In the genomic region with DNA sequence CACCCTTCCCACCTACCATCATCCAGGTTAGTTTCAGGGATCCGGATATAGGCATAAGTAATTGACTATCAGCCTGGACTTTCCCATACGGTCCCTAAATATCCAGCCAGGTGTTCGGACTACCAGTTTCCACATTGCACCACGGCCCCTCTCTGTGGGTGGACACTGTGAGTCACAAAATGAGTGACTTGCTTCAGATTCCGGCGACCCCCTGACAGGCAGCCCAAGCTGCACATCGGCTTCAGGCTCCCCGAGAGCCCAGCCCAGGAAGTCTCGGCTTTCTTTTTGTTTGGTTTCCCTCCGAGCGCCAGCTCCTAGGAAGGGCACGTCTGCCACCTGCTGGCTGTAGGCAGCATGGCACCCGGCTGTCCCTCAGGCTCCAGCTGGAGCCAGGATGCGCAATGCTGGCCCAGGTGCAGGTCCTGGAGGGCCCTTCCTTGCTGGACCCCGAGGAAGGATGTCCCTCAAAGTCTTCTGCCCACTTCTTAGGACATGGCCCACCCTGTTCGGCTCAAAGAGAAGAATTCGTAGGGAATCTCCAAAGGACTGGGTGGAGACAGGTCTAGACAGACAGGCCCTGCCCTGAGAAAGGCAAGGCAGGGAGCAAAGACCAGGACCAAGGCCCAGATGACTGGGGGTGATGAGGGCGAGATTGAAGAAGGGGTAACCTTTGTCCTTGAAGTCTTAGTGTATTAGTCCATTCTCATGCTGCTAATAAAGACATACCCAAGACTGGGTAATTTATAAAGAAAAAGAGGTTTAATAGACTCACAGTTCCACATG, we compare ENCODE assay signal across 1 cellular context.
TF ChIP-seq lines count a peak whose summit lies in the region.

No MANE protein-coding gene starts in this region.

TF ChIP-seq in HepG2, 621 proteins besides CTCF, POLR2A, EP300 and RAD21 (continued from another document and continues in another):
- TF ChIP-seq, protein P1, sequence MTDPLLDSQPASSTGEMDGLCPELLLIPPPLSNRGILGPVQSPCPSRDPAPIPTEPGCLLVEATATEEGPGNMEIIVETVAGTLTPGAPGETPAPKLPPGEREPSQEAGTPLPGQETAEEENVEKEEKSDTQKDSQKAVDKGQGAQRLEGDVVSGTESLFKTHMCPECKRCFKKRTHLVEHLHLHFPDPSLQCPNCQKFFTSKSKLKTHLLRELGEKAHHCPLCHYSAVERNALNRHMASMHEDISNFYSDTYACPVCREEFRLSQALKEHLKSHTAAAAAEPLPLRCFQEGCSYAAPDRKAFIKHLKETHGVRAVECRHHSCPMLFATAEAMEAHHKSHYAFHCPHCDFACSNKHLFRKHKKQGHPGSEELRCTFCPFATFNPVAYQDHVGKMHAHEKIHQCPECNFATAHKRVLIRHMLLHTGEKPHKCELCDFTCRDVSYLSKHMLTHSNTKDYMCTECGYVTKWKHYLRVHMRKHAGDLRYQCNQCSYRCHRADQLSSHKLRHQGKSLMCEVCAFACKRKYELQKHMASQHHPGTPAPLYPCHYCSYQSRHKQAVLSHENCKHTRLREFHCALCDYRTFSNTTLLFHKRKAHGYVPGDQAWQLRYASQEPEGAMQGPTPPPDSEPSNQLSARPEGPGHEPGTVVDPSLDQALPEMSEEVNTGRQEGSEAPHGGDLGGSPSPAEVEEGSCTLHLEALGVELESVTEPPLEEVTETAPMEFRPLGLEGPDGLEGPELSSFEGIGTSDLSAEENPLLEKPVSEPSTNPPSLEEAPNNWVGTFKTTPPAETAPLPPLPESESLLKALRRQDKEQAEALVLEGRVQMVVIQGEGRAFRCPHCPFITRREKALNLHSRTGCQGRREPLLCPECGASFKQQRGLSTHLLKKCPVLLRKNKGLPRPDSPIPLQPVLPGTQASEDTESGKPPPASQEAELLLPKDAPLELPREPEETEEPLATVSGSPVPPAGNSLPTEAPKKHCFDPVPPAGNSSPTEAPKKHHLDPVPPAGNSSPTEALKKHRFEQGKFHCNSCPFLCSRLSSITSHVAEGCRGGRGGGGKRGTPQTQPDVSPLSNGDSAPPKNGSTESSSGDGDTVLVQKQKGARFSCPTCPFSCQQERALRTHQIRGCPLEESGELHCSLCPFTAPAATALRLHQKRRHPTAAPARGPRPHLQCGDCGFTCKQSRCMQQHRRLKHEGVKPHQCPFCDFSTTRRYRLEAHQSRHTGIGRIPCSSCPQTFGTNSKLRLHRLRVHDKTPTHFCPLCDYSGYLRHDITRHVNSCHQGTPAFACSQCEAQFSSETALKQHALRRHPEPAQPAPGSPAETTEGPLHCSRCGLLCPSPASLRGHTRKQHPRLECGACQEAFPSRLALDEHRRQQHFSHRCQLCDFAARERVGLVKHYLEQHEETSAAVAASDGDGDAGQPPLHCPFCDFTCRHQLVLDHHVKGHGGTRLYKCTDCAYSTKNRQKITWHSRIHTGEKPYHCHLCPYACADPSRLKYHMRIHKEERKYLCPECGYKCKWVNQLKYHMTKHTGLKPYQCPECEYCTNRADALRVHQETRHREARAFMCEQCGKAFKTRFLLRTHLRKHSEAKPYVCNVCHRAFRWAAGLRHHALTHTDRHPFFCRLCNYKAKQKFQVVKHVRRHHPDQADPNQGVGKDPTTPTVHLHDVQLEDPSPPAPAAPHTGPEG (CRISPR knock-in tag; IDR thresholded peaks at IDR 0.05), result no peak
- TF ChIP-seq, protein P2, sequence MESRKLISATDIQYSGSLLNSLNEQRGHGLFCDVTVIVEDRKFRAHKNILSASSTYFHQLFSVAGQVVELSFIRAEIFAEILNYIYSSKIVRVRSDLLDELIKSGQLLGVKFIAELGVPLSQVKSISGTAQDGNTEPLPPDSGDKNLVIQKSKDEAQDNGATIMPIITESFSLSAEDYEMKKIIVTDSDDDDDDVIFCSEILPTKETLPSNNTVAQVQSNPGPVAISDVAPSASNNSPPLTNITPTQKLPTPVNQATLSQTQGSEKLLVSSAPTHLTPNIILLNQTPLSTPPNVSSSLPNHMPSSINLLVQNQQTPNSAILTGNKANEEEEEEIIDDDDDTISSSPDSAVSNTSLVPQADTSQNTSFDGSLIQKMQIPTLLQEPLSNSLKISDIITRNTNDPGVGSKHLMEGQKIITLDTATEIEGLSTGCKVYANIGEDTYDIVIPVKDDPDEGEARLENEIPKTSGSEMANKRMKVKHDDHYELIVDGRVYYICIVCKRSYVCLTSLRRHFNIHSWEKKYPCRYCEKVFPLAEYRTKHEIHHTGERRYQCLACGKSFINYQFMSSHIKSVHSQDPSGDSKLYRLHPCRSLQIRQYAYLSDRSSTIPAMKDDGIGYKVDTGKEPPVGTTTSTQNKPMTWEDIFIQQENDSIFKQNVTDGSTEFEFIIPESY (CRISPR knock-in tag; IDR thresholded peaks at IDR 0.05), result 0 out of 2 replicates have a peak, but pooled peaks have one; percentile 30
- no peak for TF ChIP-seq ZFP37 (CRISPR knock-in tag; IDR thresholded peaks at IDR 0.05; ENCODE audit: borderline replicate concordance)
- TF ChIP-seq, protein P3, sequence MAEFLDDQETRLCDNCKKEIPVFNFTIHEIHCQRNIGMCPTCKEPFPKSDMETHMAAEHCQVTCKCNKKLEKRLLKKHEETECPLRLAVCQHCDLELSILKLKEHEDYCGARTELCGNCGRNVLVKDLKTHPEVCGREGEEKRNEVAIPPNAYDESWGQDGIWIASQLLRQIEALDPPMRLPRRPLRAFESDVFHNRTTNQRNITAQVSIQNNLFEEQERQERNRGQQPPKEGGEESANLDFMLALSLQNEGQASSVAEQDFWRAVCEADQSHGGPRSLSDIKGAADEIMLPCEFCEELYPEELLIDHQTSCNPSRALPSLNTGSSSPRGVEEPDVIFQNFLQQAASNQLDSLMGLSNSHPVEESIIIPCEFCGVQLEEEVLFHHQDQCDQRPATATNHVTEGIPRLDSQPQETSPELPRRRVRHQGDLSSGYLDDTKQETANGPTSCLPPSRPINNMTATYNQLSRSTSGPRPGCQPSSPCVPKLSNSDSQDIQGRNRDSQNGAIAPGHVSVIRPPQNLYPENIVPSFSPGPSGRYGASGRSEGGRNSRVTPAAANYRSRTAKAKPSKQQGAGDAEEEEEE (CRISPR knock-in tag; IDR thresholded peaks at IDR 0.05; ENCODE audit: borderline replicate concordance), result no peak
- TF ChIP-seq KDM2A (CRISPR knock-in tag; IDR thresholded peaks at IDR 0.05; ENCODE audit: borderline replicate concordance, low read depth), result peak; percentile 58; the same call in 1 of the 2 replicates
- TF ChIP-seq, protein P4, sequence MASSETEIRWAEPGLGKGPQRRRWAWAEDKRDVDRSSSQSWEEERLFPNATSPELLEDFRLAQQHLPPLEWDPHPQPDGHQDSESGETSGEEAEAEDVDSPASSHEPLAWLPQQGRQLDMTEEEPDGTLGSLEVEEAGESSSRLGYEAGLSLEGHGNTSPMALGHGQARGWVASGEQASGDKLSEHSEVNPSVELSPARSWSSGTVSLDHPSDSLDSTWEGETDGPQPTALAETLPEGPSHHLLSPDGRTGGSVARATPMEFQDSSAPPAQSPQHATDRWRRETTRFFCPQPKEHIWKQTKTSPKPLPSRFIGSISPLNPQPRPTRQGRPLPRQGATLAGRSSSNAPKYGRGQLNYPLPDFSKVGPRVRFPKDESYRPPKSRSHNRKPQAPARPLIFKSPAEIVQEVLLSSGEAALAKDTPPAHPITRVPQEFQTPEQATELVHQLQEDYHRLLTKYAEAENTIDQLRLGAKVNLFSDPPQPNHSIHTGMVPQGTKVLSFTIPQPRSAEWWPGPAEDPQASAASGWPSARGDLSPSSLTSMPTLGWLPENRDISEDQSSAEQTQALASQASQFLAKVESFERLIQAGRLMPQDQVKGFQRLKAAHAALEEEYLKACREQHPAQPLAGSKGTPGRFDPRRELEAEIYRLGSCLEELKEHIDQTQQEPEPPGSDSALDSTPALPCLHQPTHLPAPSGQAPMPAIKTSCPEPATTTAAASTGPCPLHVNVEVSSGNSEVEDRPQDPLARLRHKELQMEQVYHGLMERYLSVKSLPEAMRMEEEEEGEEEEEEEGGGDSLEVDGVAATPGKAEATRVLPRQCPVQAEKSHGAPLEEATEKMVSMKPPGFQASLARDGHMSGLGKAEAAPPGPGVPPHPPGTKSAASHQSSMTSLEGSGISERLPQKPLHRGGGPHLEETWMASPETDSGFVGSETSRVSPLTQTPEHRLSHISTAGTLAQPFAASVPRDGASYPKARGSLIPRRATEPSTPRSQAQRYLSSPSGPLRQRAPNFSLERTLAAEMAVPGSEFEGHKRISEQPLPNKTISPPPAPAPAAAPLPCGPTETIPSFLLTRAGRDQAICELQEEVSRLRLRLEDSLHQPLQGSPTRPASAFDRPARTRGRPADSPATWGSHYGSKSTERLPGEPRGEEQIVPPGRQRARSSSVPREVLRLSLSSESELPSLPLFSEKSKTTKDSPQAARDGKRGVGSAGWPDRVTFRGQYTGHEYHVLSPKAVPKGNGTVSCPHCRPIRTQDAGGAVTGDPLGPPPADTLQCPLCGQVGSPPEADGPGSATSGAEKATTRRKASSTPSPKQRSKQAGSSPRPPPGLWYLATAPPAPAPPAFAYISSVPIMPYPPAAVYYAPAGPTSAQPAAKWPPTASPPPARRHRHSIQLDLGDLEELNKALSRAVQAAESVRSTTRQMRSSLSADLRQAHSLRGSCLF (CRISPR knock-in tag; IDR thresholded peaks at IDR 0.05; ENCODE audit: borderline replicate concordance), result no peak
- no peak for TF ChIP-seq SIX4 (CRISPR knock-in tag; IDR thresholded peaks at IDR 0.05)
- TF ChIP-seq ZNF589 (CRISPR knock-in tag; conservative IDR thresholded peaks at IDR 0.05), result no peak
- TF ChIP-seq HES4 (CRISPR knock-in tag; IDR thresholded peaks at IDR 0.05; ENCODE audit: borderline replicate concordance), result no peak
- TF ChIP-seq, protein P5, sequence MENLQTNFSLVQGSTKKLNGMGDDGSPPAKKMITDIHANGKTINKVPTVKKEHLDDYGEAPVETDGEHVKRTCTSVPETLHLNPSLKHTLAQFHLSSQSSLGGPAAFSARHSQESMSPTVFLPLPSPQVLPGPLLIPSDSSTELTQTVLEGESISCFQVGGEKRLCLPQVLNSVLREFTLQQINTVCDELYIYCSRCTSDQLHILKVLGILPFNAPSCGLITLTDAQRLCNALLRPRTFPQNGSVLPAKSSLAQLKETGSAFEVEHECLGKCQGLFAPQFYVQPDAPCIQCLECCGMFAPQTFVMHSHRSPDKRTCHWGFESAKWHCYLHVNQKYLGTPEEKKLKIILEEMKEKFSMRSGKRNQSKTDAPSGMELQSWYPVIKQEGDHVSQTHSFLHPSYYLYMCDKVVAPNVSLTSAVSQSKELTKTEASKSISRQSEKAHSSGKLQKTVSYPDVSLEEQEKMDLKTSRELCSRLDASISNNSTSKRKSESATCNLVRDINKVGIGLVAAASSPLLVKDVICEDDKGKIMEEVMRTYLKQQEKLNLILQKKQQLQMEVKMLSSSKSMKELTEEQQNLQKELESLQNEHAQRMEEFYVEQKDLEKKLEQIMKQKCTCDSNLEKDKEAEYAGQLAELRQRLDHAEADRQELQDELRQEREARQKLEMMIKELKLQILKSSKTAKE (CRISPR knock-in tag; IDR thresholded peaks at IDR 0.05; ENCODE audit: borderline replicate concordance), result no peak
- peak; percentile 69 for TF ChIP-seq SALL1 (CRISPR knock-in tag; IDR thresholded peaks at IDR 0.05)
- TF ChIP-seq SP140L (CRISPR knock-in tag; IDR thresholded peaks at IDR 0.05; ENCODE audit: borderline replicate concordance), result no peak
- TF ChIP-seq ZNF224 (CRISPR knock-in tag; IDR thresholded peaks at IDR 0.05), result no peak
- no peak for TF ChIP-seq SMARCC2 (IDR thresholded peaks at IDR 0.05)
- TF ChIP-seq NRL (CRISPR knock-in tag; IDR thresholded peaks at IDR 0.05; ENCODE audit: borderline replicate concordance), result peak; percentile 61; the same call in 1 of the 2 replicates
- no peak for TF ChIP-seq MEIS1 (CRISPR knock-in tag; IDR thresholded peaks at IDR 0.05; ENCODE audit: borderline replicate concordance)
- no peak for TF ChIP-seq ZNF282 (IDR thresholded peaks at IDR 0.05; ENCODE audit: partially characterized antibody)
- TF ChIP-seq RORA (CRISPR knock-in tag; IDR thresholded peaks at IDR 0.05), result no peak
- no peak for TF ChIP-seq ZNF326 (CRISPR knock-in tag; IDR thresholded peaks at IDR 0.05; ENCODE audit: borderline replicate concordance)
- no peak for TF ChIP-seq GTF2F1 (IDR thresholded peaks at IDR 0.05; ENCODE audit: low read length)
- no peak for TF ChIP-seq ARNTL (CRISPR knock-in tag; IDR thresholded peaks at IDR 0.05)
- no peak for TF ChIP-seq AKAP8 (CRISPR knock-in tag; IDR thresholded peaks at IDR 0.05)
- no peak for TF ChIP-seq ZNF317 (CRISPR knock-in tag; IDR thresholded peaks at IDR 0.05)
- TF ChIP-seq XRCC5 (optimal IDR thresholded peaks at IDR 0.05; ENCODE audit: low read length), result peak; percentile 84
- TF ChIP-seq PHF21A (CRISPR knock-in tag; IDR thresholded peaks at IDR 0.05), result no peak
- TF ChIP-seq, protein P6, sequence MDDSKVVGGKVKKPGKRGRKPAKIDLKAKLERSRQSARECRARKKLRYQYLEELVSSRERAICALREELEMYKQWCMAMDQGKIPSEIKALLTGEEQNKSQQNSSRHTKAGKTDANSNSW (CRISPR knock-in tag; IDR thresholded peaks at IDR 0.05; ENCODE audit: borderline replicate concordance), result no peak
- no peak for TF ChIP-seq ZMAT3 (CRISPR knock-in tag; conservative IDR thresholded peaks at IDR 0.05)
- TF ChIP-seq ZNF256 (CRISPR knock-in tag; conservative IDR thresholded peaks at IDR 0.05), result no peak
- peak; percentile 13; the same call in 1 of the 2 replicates for TF ChIP-seq FOSL2 (CRISPR knock-in tag; IDR thresholded peaks at IDR 0.05)
- no peak for TF ChIP-seq YEATS2 (CRISPR knock-in tag; IDR thresholded peaks at IDR 0.05; ENCODE audit: borderline replicate concordance)
- no peak for TF ChIP-seq POLR2G (IDR thresholded peaks at IDR 0.05; ENCODE audit: low read depth, low read length)
- TF ChIP-seq ZSCAN21 (CRISPR knock-in tag; IDR thresholded peaks at IDR 0.05; ENCODE audit: borderline replicate concordance), result no peak
- TF ChIP-seq ZSCAN30 (CRISPR knock-in tag; IDR thresholded peaks at IDR 0.05), result no peak
- peak; percentile 35; the same call in 1 of the 2 replicates for TF ChIP-seq ZNF768 (CRISPR knock-in tag; IDR thresholded peaks at IDR 0.05)
- no peak for TF ChIP-seq SMAD3 (CRISPR knock-in tag; IDR thresholded peaks at IDR 0.05)
- TF ChIP-seq, protein P7, sequence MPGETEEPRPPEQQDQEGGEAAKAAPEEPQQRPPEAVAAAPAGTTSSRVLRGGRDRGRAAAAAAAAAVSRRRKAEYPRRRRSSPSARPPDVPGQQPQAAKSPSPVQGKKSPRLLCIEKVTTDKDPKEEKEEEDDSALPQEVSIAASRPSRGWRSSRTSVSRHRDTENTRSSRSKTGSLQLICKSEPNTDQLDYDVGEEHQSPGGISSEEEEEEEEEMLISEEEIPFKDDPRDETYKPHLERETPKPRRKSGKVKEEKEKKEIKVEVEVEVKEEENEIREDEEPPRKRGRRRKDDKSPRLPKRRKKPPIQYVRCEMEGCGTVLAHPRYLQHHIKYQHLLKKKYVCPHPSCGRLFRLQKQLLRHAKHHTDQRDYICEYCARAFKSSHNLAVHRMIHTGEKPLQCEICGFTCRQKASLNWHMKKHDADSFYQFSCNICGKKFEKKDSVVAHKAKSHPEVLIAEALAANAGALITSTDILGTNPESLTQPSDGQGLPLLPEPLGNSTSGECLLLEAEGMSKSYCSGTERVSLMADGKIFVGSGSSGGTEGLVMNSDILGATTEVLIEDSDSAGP (CRISPR knock-in tag; IDR thresholded peaks at IDR 0.05; ENCODE audit: borderline replicate concordance), result peak; percentile 39; the same call in 1 of the 2 replicates
- no peak for TF ChIP-seq CBFB (CRISPR knock-in tag; IDR thresholded peaks at IDR 0.05)
- TF ChIP-seq, protein P8, sequence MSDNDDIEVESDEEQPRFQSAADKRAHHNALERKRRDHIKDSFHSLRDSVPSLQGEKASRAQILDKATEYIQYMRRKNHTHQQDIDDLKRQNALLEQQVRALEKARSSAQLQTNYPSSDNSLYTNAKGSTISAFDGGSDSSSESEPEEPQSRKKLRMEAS (IDR thresholded peaks at IDR 0.05), result 0 out of 2 replicates have a peak, but pooled peaks have one; percentile 26
- TF ChIP-seq ZNF34 (CRISPR knock-in tag; IDR thresholded peaks at IDR 0.05; ENCODE audit: borderline replicate concordance), result no peak
